ENCODE assay signal across 14 cellular contexts in the genomic region with DNA sequence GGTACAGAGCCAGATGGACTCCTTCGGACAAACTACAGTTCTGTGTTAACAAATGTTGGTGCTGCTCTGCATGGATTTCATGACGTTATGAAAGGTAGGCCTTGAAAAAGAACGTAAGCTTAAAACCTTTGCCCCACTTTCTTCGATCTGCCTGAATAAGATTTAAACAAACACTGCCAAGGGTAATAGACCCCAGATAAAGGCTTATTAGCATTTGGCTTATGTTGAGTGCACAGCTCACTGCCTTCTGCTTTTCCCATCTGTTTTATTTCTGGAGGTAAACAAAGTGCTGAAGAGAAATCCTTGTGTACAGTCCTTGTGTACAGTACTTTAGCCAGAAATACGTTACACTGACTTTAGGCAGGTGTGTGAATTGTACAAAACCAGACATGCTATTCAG. TPM values are rescaled to one million over a fixed set of nuclear protein-coding genes. Genes with fewer than 3 reads are reported as not detected.
A peak's percentile ranks its signal among the peaks of the same experiment; 100 is the strongest.
DNase-seq lines count a peak whose midpoint lies in the region; ATAC-seq and TF ChIP-seq lines count a peak whose summit lies in the region.
"Had no signal": no experiment of that assay in that cellular context is flagged by ENCODE, and none has a peak within 500 bp of the region (broad histone marks: within the 10 kb centered on the region; RNA-seq: fewer than 3 reads in every experiment).

No MANE protein-coding gene starts in this region.

- DNase-seq in DMS53 (lab: John Stamatoyannopoulos, UW) (peak; percentile 79), NCI-H524 (lab: John Stamatoyannopoulos, UW) (peak; percentile 74 to 94), esophagus squamous epithelium (lab: John Stamatoyannopoulos, UW) (no peak), progenitor cell of endocrine pancreas (ENCODE audit: low spot score, unreplicated experiment) (no peak), HK-2 (ENCODE audit: unreplicated experiment) (no peak), SIG-M5 treated with dmso at 0.1 percent for 504 hours (lab: John Stamatoyannopoulos, UW; ENCODE audit: unreplicated experiment) (no peak), NCI-H146 (lab: John Stamatoyannopoulos, UW) (no peak)
- DNase-seq: activated CD4-positive, alpha-beta T cell treated with anti-CD3 and anti-CD28 coated beads for 4 hours; GF-D8; midbrain; OCI-M1; stimulated activated naive B cell treated with anti-CD40 and anti-IgM and Interleukin-4, amounts not matched to agents 10 μg/mL and 1 μg/mL and 100 μg/mL, for 72 hours; SW 1271 had no signal

- TF ChIP-seq POLR2A in esophagus squamous epithelium (IDR thresholded peaks at IDR 0.05), result no peak

- peaks cover 22% of the 10 kb centered on the region for H3K4me1 Mint-ChIP-seq in progenitor cell of endocrine pancreas (ENCODE audit: low read depth)
- H3K4me1 Mint-ChIP-seq: stimulated activated naive B cell treated with anti-CD40 and anti-IgM and Interleukin-4, amounts not matched to agents 10 μg/mL and 1 μg/mL and 100 μg/mL, for 72 hours had no signal

- H3K4me3 Mint-ChIP-seq in progenitor cell of endocrine pancreas (ENCODE audit: low read depth), result no peak overlapping the region
- H3K4me3 Mint-ChIP-seq: stimulated activated naive B cell treated with anti-CD40 and anti-IgM and Interleukin-4, amounts not matched to agents 10 μg/mL and 1 μg/mL and 100 μg/mL, for 72 hours had no signal

- peak overlapping the region in 3 of 4 donors; percentile 60 to 89 (median 88) for H3K27ac ChIP-seq in esophagus squamous epithelium

- peaks cover 0 to 65% (median 29%) of the 10 kb centered on the region in 3 donors for H3K4me1 ChIP-seq in esophagus squamous epithelium

- intact Hi-C loops in esophagus squamous epithelium (cut with DNase I), result no loop called here

- H3K27me3 Mint-ChIP-seq in progenitor cell of endocrine pancreas, result no peaks in the 10 kb centered on the region
- H3K27me3 Mint-ChIP-seq: stimulated activated naive B cell treated with anti-CD40 and anti-IgM and Interleukin-4, amounts not matched to agents 10 μg/mL and 1 μg/mL and 100 μg/mL, for 72 hours had no signal

- no peaks in the 10 kb centered on the region for H3K27me3 ChIP-seq in esophagus squamous epithelium

- TF ChIP-seq CTCF in esophagus squamous epithelium (IDR thresholded peaks at IDR 0.05) (no peak), progenitor cell of endocrine pancreas (IDR thresholded peaks at IDR 0.05; ENCODE audit: unreplicated experiment) (no peak)

- H3K9me3 Mint-ChIP-seq in progenitor cell of endocrine pancreas (ENCODE audit: low read depth), result no peaks in the 10 kb centered on the region
- H3K9me3 Mint-ChIP-seq: stimulated activated naive B cell treated with anti-CD40 and anti-IgM and Interleukin-4, amounts not matched to agents 10 μg/mL and 1 μg/mL and 100 μg/mL, for 72 hours had no signal

- H3K36me3 Mint-ChIP-seq in progenitor cell of endocrine pancreas (ENCODE audit: insufficient read depth), result peaks cover 17% of the 10 kb centered on the region

- H3K9me3 ChIP-seq in esophagus squamous epithelium, result no peaks in the 10 kb centered on the region

- H3K27ac Mint-ChIP-seq in progenitor cell of endocrine pancreas, result peak overlapping the region; percentile 83
- H3K27ac Mint-ChIP-seq: stimulated activated naive B cell treated with anti-CD40 and anti-IgM and Interleukin-4, amounts not matched to agents 10 μg/mL and 1 μg/mL and 100 μg/mL, for 72 hours had no signal

- ATAC-seq in HG02763 (IDR thresholded peaks at IDR 0.05; ENCODE audit: unreplicated experiment), result no peak
- ATAC-seq: stimulated activated naive B cell treated with anti-CD40 and anti-IgM and Interleukin-4, amounts not matched to agents 10 μg/mL and 1 μg/mL and 100 μg/mL, for 72 hours had no signal

- H3K4me3 ChIP-seq in esophagus squamous epithelium, result no peak overlapping the region

- H3K36me3 ChIP-seq in esophagus squamous epithelium, result peaks cover 0 to 64% (median 0%) of the 10 kb centered on the region in 3 donors

- 58 to 77% methylated on average over 5 of the region's 5 CpGs for WGBS in esophagus squamous epithelium, 2 donors

RNA-seq across cellular contexts. Expression of gene PPP1R21, which starts 39.4 kb away (rescaled TPM):
- total RNA-seq in esophagus squamous epithelium (10 to 100 TPM; 11.7 to 35.1 (median 22.3) TPM), progenitor cell of endocrine pancreas (35.1 and 39.2 TPM in 2 replicates)

RNA-seq across cellular contexts. Expression of gene STON1, which starts 50.0 kb away (rescaled TPM):
- total RNA-seq in esophagus squamous epithelium, result 10 to 100 TPM in 1 of 4 donors, 1 to 10 TPM in 3; 2.0 to 37.2 (median 6.9) TPM
- total RNA-seq in progenitor cell of endocrine pancreas, result 8.2 and 8.6 TPM in 2 replicates

Comparison
In these comparisons a context has a peak if more than half of its experiments do, and no peak if none do; other contexts are left out.
1. DNase-seq: peak in DMS53 (single experiment) and NCI-H524 (2 of 2); none in esophagus squamous epithelium (single experiment), progenitor cell of endocrine pancreas (single experiment), HK-2 (single experiment), SIG-M5 treated with dmso at 0.1 percent for 504 hours (single experiment) and NCI-H146 (single experiment).